Comparison of ENCODE assay signal across 32 cellular contexts in the genomic region with DNA sequence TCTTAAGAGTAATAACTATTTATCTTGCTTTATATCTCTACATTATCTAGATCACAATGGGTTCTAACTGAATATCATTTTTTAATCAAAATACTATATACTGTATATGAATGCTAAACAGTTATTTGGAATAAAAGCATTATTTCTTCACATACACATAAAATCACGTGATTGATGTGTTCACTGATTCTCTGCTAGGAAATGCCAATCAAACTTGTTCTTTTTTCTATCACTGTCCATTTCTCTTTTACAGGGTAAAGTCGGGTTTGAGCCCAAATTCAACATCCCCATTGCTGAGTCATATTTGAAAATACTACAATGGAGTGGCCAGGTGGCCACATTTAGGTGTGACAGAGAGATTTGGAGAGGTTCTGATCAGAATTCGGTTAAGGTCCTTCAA.
"Had no signal": no experiment of that assay in that cellular context is flagged by ENCODE, and none has a peak within 500 bp of the region (broad histone marks: within the 10 kb centered on the region; RNA-seq: fewer than 3 reads in every experiment).

No MANE protein-coding gene starts in this region.

- H3K4me1 Mint-ChIP-seq: naive B cell; neural progenitor cell; stimulated activated memory B cell treated with anti-CD40 and anti-IgM and Interleukin-4, amounts not matched to agents 10 μg/mL and 1 μg/mL and 100 μg/mL, for 72 hours; stimulated activated naive CD8-positive, alpha-beta T cell treated with anti-CD3 and anti-CD28 coated beads, Interleukin-15, amount 100 ng/mL, for 72 hours had no signal

- FAIRE-seq: small intestine had no signal

- H3K4me3 ChIP-seq: neural progenitor cell, ovary, psoas muscle, right lobe of liver, sigmoid colon, spleen, thoracic aorta, thyroid gland, tibial nerve, upper lobe of left lung, uterus had no signal

- ATAC-seq: naive thymus-derived CD8-positive, alpha-beta T cell; natural killer cell treated with Interleukin-12 subunit alpha and Interleukin-12 subunit beta and Interleukin-15 and Interleukin-18, amount 100 ng/mL, for 72 hours; psoas muscle; right cardiac atrium; right lobe of liver; stimulated activated memory B cell treated with anti-CD40 and anti-IgM and Interleukin-4, amounts not matched to agents 10 μg/mL and 1 μg/mL and 100 μg/mL, for 72 hours; stimulated activated naive CD8-positive, alpha-beta T cell treated with anti-CD3 and anti-CD28 coated beads, Interleukin-15, amount 100 ng/mL, for 72 hours; stimulated activated naive CD8-positive, alpha-beta T cell treated with anti-CD3 and anti-CD28 coated beads, Interleukin-15, Interleukin-2, amounts not matched to agents 100 U/mL and 50 U/mL, for 24 hours had no signal

- H3K27me3 ChIP-seq: neural progenitor cell, ovary, right lobe of liver, sigmoid colon, spleen, thyroid gland, tibial nerve, upper lobe of left lung, uterus had no signal

- H3K4me3 Mint-ChIP-seq: naive B cell; naive thymus-derived CD8-positive, alpha-beta T cell; natural killer cell treated with Interleukin-12 subunit alpha and Interleukin-12 subunit beta and Interleukin-15 and Interleukin-18, amount 100 ng/mL, for 72 hours; nephron progenitor cell; neural progenitor cell; stimulated activated memory B cell treated with anti-CD40 and anti-IgM and Interleukin-4, amounts not matched to agents 10 μg/mL and 1 μg/mL and 100 μg/mL, for 72 hours; stimulated activated naive CD8-positive, alpha-beta T cell treated with anti-CD3 and anti-CD28 coated beads, Interleukin-15, amount 100 ng/mL, for 72 hours had no signal

- H3K36me3 ChIP-seq: neural progenitor cell, ovary, right lobe of liver, sigmoid colon, spleen, thoracic aorta, thyroid gland, tibial nerve, upper lobe of left lung, uterus had no signal

- H3K4me1 ChIP-seq: neural progenitor cell, parathyroid adenoma, psoas muscle, right lobe of liver, spleen, thyroid gland, tibial nerve, upper lobe of left lung, uterus had no signal

- H3K27me3 Mint-ChIP-seq: naive B cell; naive thymus-derived CD8-positive, alpha-beta T cell; natural killer cell treated with Interleukin-12 subunit alpha and Interleukin-12 subunit beta and Interleukin-15 and Interleukin-18, amount 100 ng/mL, for 72 hours; progenitor cell of endocrine pancreas; stimulated activated memory B cell treated with anti-CD40 and anti-IgM and Interleukin-4, amounts not matched to agents 10 μg/mL and 1 μg/mL and 100 μg/mL, for 72 hours; stimulated activated naive CD8-positive, alpha-beta T cell treated with anti-CD3 and anti-CD28 coated beads, Interleukin-15, amount 100 ng/mL, for 72 hours had no signal

- H3K36me3 Mint-ChIP-seq: naive B cell; naive thymus-derived CD8-positive, alpha-beta T cell; neural progenitor cell; stimulated activated memory B cell treated with anti-CD40 and anti-IgM and Interleukin-4, amounts not matched to agents 10 μg/mL and 1 μg/mL and 100 μg/mL, for 72 hours had no signal

- H3K79me2 ChIP-seq: parathyroid adenoma had no signal

- H2AFZ ChIP-seq: neural progenitor cell, parathyroid adenoma had no signal

- H3K9me3 ChIP-seq: ovary, psoas muscle, right lobe of liver, sigmoid colon, thoracic aorta, thyroid gland, tibial nerve, upper lobe of left lung, uterus had no signal

- DNase-seq: naive B cell; naive thymus-derived CD8-positive, alpha-beta T cell; nephron progenitor cell; occipital lobe; ovary; posterior cingulate gyrus; psoas muscle; right cardiac atrium; right lobe of liver; sigmoid colon; small intestine; spleen; stimulated activated CD4-positive, alpha-beta T cell treated with anti-CD3 and anti-CD28 coated beads, Interleukin-12 subunit alpha, Interleukin-12 subunit beta, amount 100 ng/mL, for 4 hours; stimulated activated CD4-positive, alpha-beta T cell treated with anti-CD3 and anti-CD28 coated beads, Interleukin-1b, Interleukin-23, amount 100 ng/mL, for 48 hours; stimulated activated CD4-positive, alpha-beta T cell treated with anti-CD3 and anti-CD28 coated beads, Interleukin-4, amount 100 ng/mL, for 1 hour; stimulated activated CD4-positive, alpha-beta T cell treated with anti-CD3 and anti-CD28 coated beads, Interleukin-4, amount 100 ng/mL, for 4 hours; stimulated activated CD8-positive, alpha-beta memory T cell treated with anti-CD3 and anti-CD28 coated beads, Interleukin-4, amount 100 ng/mL, for 48 hours; stimulated activated naive CD4-positive, alpha-beta T cell; stimulated activated naive CD8-positive, alpha-beta T cell treated with anti-CD3 and anti-CD28 coated beads, Interleukin-15, amount 100 ng/mL, for 72 hours; stimulated activated naive CD8-positive, alpha-beta T cell treated with anti-CD3 and anti-CD28 coated beads, Interleukin-15, Interleukin-2, amounts not matched to agents 100 U/mL and 50 U/mL, for 24 hours; substantia nigra; thyroid gland; trophoblast cell; upper lobe of left lung; uterus had no signal

- H3K4me2 ChIP-seq: neural progenitor cell had no signal

- H3K9ac ChIP-seq: neural progenitor cell, parathyroid adenoma had no signal

- H3K27ac ChIP-seq: neural progenitor cell, ovary, parathyroid adenoma, psoas muscle, right lobe of liver, sigmoid colon, spleen, thoracic aorta, thyroid gland, tibial nerve, upper lobe of left lung, uterus had no signal

- H3K27ac Mint-ChIP-seq: naive B cell; naive thymus-derived CD8-positive, alpha-beta T cell; natural killer cell treated with Interleukin-12 subunit alpha and Interleukin-12 subunit beta and Interleukin-15 and Interleukin-18, amount 100 ng/mL, for 72 hours; nephron progenitor cell; neural progenitor cell; progenitor cell of endocrine pancreas; stimulated activated memory B cell treated with anti-CD40 and anti-IgM and Interleukin-4, amounts not matched to agents 10 μg/mL and 1 μg/mL and 100 μg/mL, for 72 hours; stimulated activated naive CD8-positive, alpha-beta T cell treated with anti-CD3 and anti-CD28 coated beads, Interleukin-15, amount 100 ng/mL, for 72 hours had no signal
